11 cellular contexts compared by ENCODE assay signal in the genomic region with DNA sequence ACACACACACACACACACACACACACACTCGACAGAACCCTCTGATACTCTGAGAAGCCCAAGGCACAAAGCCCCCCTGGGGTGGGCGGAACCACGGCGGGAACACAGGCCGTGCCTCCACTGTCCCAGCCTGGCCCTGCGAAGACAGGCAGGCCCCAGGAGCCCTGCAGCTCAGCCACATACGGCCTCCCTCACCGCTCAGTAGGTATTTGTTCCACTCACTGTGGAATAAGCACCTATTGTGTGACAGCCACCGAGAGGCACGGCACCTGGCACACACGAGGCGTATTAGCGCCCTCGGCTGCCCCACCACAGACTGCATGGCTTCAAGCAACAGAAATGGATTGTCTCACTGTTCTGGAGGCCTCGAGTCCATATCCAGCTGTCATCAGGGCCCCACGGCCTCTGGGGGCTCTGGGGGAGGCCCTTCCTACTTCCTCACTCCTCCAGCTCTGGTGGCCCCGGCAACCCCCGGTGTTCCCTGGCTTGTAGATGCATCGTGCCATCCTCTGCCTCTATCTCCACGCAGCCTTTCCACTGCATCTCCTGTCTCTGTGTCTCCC.
DNase-seq lines count a peak whose midpoint lies in the region; ATAC-seq and TF ChIP-seq lines count a peak whose summit lies in the region.
"Had no signal": no experiment of that assay in that cellular context is flagged by ENCODE, and none has a peak within 500 bp of the region (broad histone marks: within the 10 kb centered on the region; RNA-seq: fewer than 3 reads in every experiment).

No MANE protein-coding gene starts in this region.

- H3K4me3 Mint-ChIP-seq in Caco-2 (ENCODE audit: unreplicated experiment) (peak overlapping the region; percentile 64), osteocyte (ENCODE audit: unreplicated experiment) (no peak overlapping the region)
- H3K4me3 Mint-ChIP-seq in CD8-positive, alpha-beta memory T cell: no peak overlapping the region
- H3K4me3 Mint-ChIP-seq: activated CD4-positive, alpha-beta T cell treated with anti-CD3 and anti-CD28 coated beads, Interleukin-2, amount 10 ng/mL, durations not matched to agents 24 days and 14 days had no signal

- peaks cover 44% of the 10 kb centered on the region for H3K4me1 Mint-ChIP-seq in Caco-2 (ENCODE audit: low read depth, unreplicated experiment)
- peaks cover 76% of the 10 kb centered on the region for H3K4me1 Mint-ChIP-seq in osteocyte (ENCODE audit: unreplicated experiment)
- peaks cover 22 to 55% (median 37%) of the 10 kb centered on the region in 3 donors for H3K4me1 Mint-ChIP-seq in CD8-positive, alpha-beta memory T cell

- no peaks in the 10 kb centered on the region for H3K36me3 ChIP-seq in Caco-2 (ENCODE audit: control insufficient read depth, insufficient read depth, low read length)
- H3K36me3 ChIP-seq in NT2/D1 (ENCODE audit: insufficient read depth, insufficient read length, low read length): peaks cover 3% of the 10 kb centered on the region
- no peaks in the 10 kb centered on the region for H3K36me3 ChIP-seq in esophagus muscularis mucosa
- no peaks in the 10 kb centered on the region for H3K36me3 ChIP-seq in ovary
- H3K36me3 ChIP-seq in CD8-positive, alpha-beta memory T cell (ENCODE audit: insufficient read depth, low read length): no peaks in the 10 kb centered on the region

- TF ChIP-seq POLR2A in esophagus muscularis mucosa (IDR thresholded peaks at IDR 0.05; ENCODE audit: low read depth): no peak
- TF ChIP-seq POLR2A in ovary (IDR thresholded peaks at IDR 0.05): no peak

- H3K27ac ChIP-seq in esophagus muscularis mucosa (replicated peaks in 1 of 4) (peak overlapping the region; percentile 73 to 83 (median 76)), ovary (peak overlapping the region in 1 of 2 donors; percentile 27)
- H3K27ac ChIP-seq in CD8-positive, alpha-beta memory T cell (ENCODE audit: low read depth, low read length): no peak overlapping the region

- peaks cover 43% of the 10 kb centered on the region for H3K4me1 ChIP-seq in Caco-2
- peaks cover 43% of the 10 kb centered on the region for H3K4me1 ChIP-seq in NT2/D1 (ENCODE audit: insufficient read depth, insufficient read length)
- H3K4me1 ChIP-seq in esophagus muscularis mucosa: peaks cover 82 to 97% (median 96%) of the 10 kb centered on the region in 4 donors
- H3K4me1 ChIP-seq in ovary (ENCODE audit: insufficient read depth): peaks cover 46% of the 10 kb centered on the region
- H3K4me1 ChIP-seq in CD8-positive, alpha-beta memory T cell (ENCODE audit: insufficient read depth, low read length): no peaks in the 10 kb centered on the region

- H3K27me3 Mint-ChIP-seq in Caco-2 (ENCODE audit: insufficient read depth, unreplicated experiment) (no peaks in the 10 kb centered on the region), osteocyte (ENCODE audit: unreplicated experiment) (no peaks in the 10 kb centered on the region)
- H3K27me3 Mint-ChIP-seq in CD8-positive, alpha-beta memory T cell: no peaks in the 10 kb centered on the region
- H3K27me3 Mint-ChIP-seq: activated CD4-positive, alpha-beta T cell treated with anti-CD3 and anti-CD28 coated beads, Interleukin-2, amount 10 ng/mL, durations not matched to agents 24 days and 14 days had no signal

- TF ChIP-seq CTCF in Caco-2 (IDR thresholded peaks at IDR 0.05; ENCODE audit: insufficient read depth in 1 of 2, low read depth in 1 of 2, low read length in 1 of 2, severe bottlenecking in 1 of 2, unreplicated experiment in 1 of 2): no peak
- no peak for TF ChIP-seq CTCF in esophagus muscularis mucosa (IDR thresholded peaks at IDR 0.05)
- no peak for TF ChIP-seq CTCF in osteocyte (IDR thresholded peaks at IDR 0.05)
- TF ChIP-seq CTCF in ovary (IDR thresholded peaks at IDR 0.05): no peak

- intact Hi-C loops in Caco-2 (cut with micrococcal nuclease; ENCODE audit: unreplicated experiment): no loop called here
- intact Hi-C loops in esophagus muscularis mucosa (cut with DNase I): loop anchor here (10.0 kb wide), 1 partner anchor 54 kb away; no protein-coding TSS in a partner anchor
- intact Hi-C loops in ovary (cut with DNase I): loop anchor here in 1 of 4 donors (10.0 kb wide), 1 partner anchor 64 kb away; a partner anchor contains a TSS

- peak overlapping the region; percentile 98 for H3K27ac Mint-ChIP-seq in Caco-2 (ENCODE audit: unreplicated experiment)
- peak overlapping the region; percentile 57 for H3K27ac Mint-ChIP-seq in osteocyte (ENCODE audit: unreplicated experiment)
- peak overlapping the region in 1 of 8 donors; percentile 68 for H3K27ac Mint-ChIP-seq in CD8-positive, alpha-beta memory T cell
- H3K27ac Mint-ChIP-seq: activated CD4-positive, alpha-beta T cell treated with anti-CD3 and anti-CD28 coated beads, Interleukin-2, amount 10 ng/mL, durations not matched to agents 24 days and 14 days had no signal

- 51% methylated on average over 15 of the region's 20 CpGs for WGBS in esophagus muscularis mucosa
- WGBS in ovary, 3 donors: 64 to 78% (median 77%) methylated on average over 20 of the region's 20 CpGs

- POLR2A ChIA-PET in Caco-2 (lab: Charles Lee): no interaction called here
- POLR2A ChIA-PET in CD8-positive, alpha-beta memory T cell (lab: Charles Lee): no interaction called here

- TF ChIP-seq EP300 in esophagus muscularis mucosa (IDR thresholded peaks at IDR 0.05) (no peak), ovary (IDR thresholded peaks at IDR 0.05) (no peak)

- H3K36me3 Mint-ChIP-seq in Caco-2 (ENCODE audit: insufficient read depth, unreplicated experiment) (peaks cover 22% of the 10 kb centered on the region), osteocyte (ENCODE audit: unreplicated experiment) (peaks cover 9% of the 10 kb centered on the region)
- H3K36me3 Mint-ChIP-seq in CD8-positive, alpha-beta memory T cell: peaks cover 0 to 3% (median 0%) of the 10 kb centered on the region in 3 donors

- H3K9me3 ChIP-seq in Caco-2: no peaks in the 10 kb centered on the region
- H3K9me3 ChIP-seq in NT2/D1 (ENCODE audit: insufficient read depth, low read length): no peaks in the 10 kb centered on the region
- no peaks in the 10 kb centered on the region for H3K9me3 ChIP-seq in esophagus muscularis mucosa
- H3K9me3 ChIP-seq in ovary: no peaks in the 10 kb centered on the region
- no peaks in the 10 kb centered on the region for H3K9me3 ChIP-seq in CD8-positive, alpha-beta memory T cell (ENCODE audit: low read length)

- H3K4me3 ChIP-seq in Caco-2 (ENCODE audit: low read depth, low read length) (no peak overlapping the region), NT2/D1 (ENCODE audit: insufficient read length, low read depth) (no peak overlapping the region), esophagus muscularis mucosa (no peak overlapping the region), ovary (no peak overlapping the region)
- no peak overlapping the region for H3K4me3 ChIP-seq in CD8-positive, alpha-beta memory T cell (ENCODE audit: low read length)

- DNase-seq in Caco-2 (peak in 1 of 2 experiments; percentile 21), NT2/D1 (ENCODE audit: low read depth, low spot score) (no peak), esophagus muscularis mucosa (ENCODE audit: extremely low spot score) (no peak), osteocyte (ENCODE audit: extremely low spot score, unreplicated experiment) (no peak), ovary (no peak), NCI-H1092 treated with DMSO at 0.1 percent for 48 hours (lab: John Stamatoyannopoulos, UW) (no peak)
- DNase-seq in CD8-positive, alpha-beta memory T cell: no peak
- DNase-seq: activated CD4-positive, alpha-beta T cell treated with anti-CD3 and anti-CD28 coated beads, Interleukin-2, amount 10 ng/mL, durations not matched to agents 24 days and 14 days; central memory CD4-positive, alpha-beta T cell; NCI-H1105 treated with DMSO at 0.1 percent for 48 hours had no signal

- BruUV-seq in Caco-2 (replicated peaks; lab: Mats Ljungman, UMichigan): no TSS peak

- peak overlapping the region; percentile 39 for H3K9ac ChIP-seq in NT2/D1 (ENCODE audit: insufficient read length, low read depth)

- CTCF ChIA-PET in Caco-2 (lab: Charles Lee): no interaction called here
- CTCF ChIA-PET in CD8-positive, alpha-beta memory T cell (lab: Charles Lee): no interaction called here

- ATAC-seq in HG02885 (IDR thresholded peaks at IDR 0.05; ENCODE audit: poor library complexity, unreplicated experiment): no peak

- H3K27me3 ChIP-seq in Caco-2 (replicated peaks; ENCODE audit: control insufficient read depth, insufficient read depth, low read length): no peaks in the 10 kb centered on the region
- H3K27me3 ChIP-seq in NT2/D1 (ENCODE audit: insufficient read depth, insufficient read length): no peaks in the 10 kb centered on the region
- no peaks in the 10 kb centered on the region for H3K27me3 ChIP-seq in esophagus muscularis mucosa
- H3K27me3 ChIP-seq in ovary: no peaks in the 10 kb centered on the region
- no peaks in the 10 kb centered on the region for H3K27me3 ChIP-seq in CD8-positive, alpha-beta memory T cell (ENCODE audit: insufficient read depth, low read length, poor library complexity, severe bottlenecking)

- H3K9me3 Mint-ChIP-seq in Caco-2 (ENCODE audit: unreplicated experiment): no peaks in the 10 kb centered on the region
- no peaks in the 10 kb centered on the region for H3K9me3 Mint-ChIP-seq in osteocyte (ENCODE audit: unreplicated experiment)
- no peaks in the 10 kb centered on the region for H3K9me3 Mint-ChIP-seq in CD8-positive, alpha-beta memory T cell
- H3K9me3 Mint-ChIP-seq: activated CD4-positive, alpha-beta T cell treated with anti-CD3 and anti-CD28 coated beads, Interleukin-2, amount 10 ng/mL, durations not matched to agents 24 days and 14 days had no signal
